Comparison of ENCODE assay signal across 20 cellular contexts in genomic region chr10:98885380-98885779, GRCh38.
DNase-seq lines count a peak whose midpoint lies in the region; FAIRE-seq and TF ChIP-seq lines count a peak whose summit lies in the region.
"Had no signal": no experiment of that assay in that cellular context is flagged by ENCODE, and none has a peak within 500 bp of the region (broad histone marks: within the 10 kb centered on the region; RNA-seq: fewer than 3 reads in every experiment).

No MANE protein-coding gene starts in this region.

- FAIRE-seq in bronchial epithelial cell (lab: Jason Lieb, UNC): no peak
- FAIRE-seq: GM12891, GM18507, H54 had no signal

- CTCF ChIA-PET in A673 (lab: Charles Lee): no interaction called here

- TF ChIP-seq CTCF in MM.1S (IDR thresholded peaks at IDR 0.05; ENCODE audit: low read length) (no peak), bronchial epithelial cell (IDR thresholded peaks at IDR 0.05; ENCODE audit: insufficient read depth, low read length, severe bottlenecking) (no peak), A673 (conservative IDR thresholded peaks at IDR 0.05; ENCODE audit: low read depth, low read length) (no peak)

- H3K4me3 ChIP-seq in MM.1S (ENCODE audit: low read length) (no peak overlapping the region), bronchial epithelial cell (ENCODE audit: low read depth, low read length) (no peak overlapping the region), A673 (ENCODE audit: low read depth, low read length, poor library complexity, severe bottlenecking) (no peak overlapping the region)
- H3K4me3 ChIP-seq: HAP-1 had no signal

- no peak overlapping the region for H3K9ac ChIP-seq in MM.1S (ENCODE audit: low read length)

- no peaks in the 10 kb centered on the region for H3K9me3 ChIP-seq in MM.1S (replicated peaks; ENCODE audit: insufficient read depth, low read length)
- H3K9me3 ChIP-seq in A673 (ENCODE audit: low read depth, low read length, poor library complexity, severe bottlenecking): no peaks in the 10 kb centered on the region
- H3K9me3 ChIP-seq: HAP-1 had no signal

- no peaks in the 10 kb centered on the region for H3K9me2 ChIP-seq in MM.1S (replicated peaks; ENCODE audit: insufficient read depth, low read length)

- H3K36me3 ChIP-seq in MM.1S (replicated peaks; ENCODE audit: insufficient read depth, low read length) (no peaks in the 10 kb centered on the region), bronchial epithelial cell (ENCODE audit: control insufficient read depth, insufficient read depth, low read length) (no peaks in the 10 kb centered on the region), A673 (ENCODE audit: insufficient read depth, low read length, poor library complexity, severe bottlenecking) (no peaks in the 10 kb centered on the region)
- H3K36me3 ChIP-seq: HAP-1 had no signal

- H3F3A ChIP-seq in MM.1S (ENCODE audit: insufficient read depth, low read length): peaks cover 9% of the 10 kb centered on the region

- intact Hi-C loops in A673 (cut with micrococcal nuclease; ENCODE audit: unreplicated experiment): no loop called here

- H4K20me1 ChIP-seq in MM.1S (ENCODE audit: insufficient read depth, low read length): no peaks in the 10 kb centered on the region

- peaks cover 11% of the 10 kb centered on the region for H3K4me1 ChIP-seq in MM.1S (ENCODE audit: low read length)
- peaks cover 8% of the 10 kb centered on the region for H3K4me1 ChIP-seq in A673 (ENCODE audit: insufficient read depth, low read length, poor library complexity, severe bottlenecking)
- H3K4me1 ChIP-seq: HAP-1 had no signal

- H3K27ac ChIP-seq in MM.1S (ENCODE audit: low read length) (no peak overlapping the region), A673 (ENCODE audit: low read depth, low read length, poor library complexity, severe bottlenecking) (no peak overlapping the region)

- BruUV-seq in A673 (replicated peaks; lab: Mats Ljungman, UMichigan): no TSS peak

- H3K27me3 ChIP-seq in MM.1S (replicated peaks; ENCODE audit: insufficient read depth, low read length) (no peaks in the 10 kb centered on the region), bronchial epithelial cell (ENCODE audit: control insufficient read depth, insufficient read depth, low read length) (no peaks in the 10 kb centered on the region), A673 (replicated peaks; ENCODE audit: insufficient read depth, low read depth, low read length, poor library complexity) (no peaks in the 10 kb centered on the region)

- H3K4me2 ChIP-seq in MM.1S (ENCODE audit: low read depth, low read length): no peak overlapping the region

- no peaks in the 10 kb centered on the region for H3K79me2 ChIP-seq in MM.1S (ENCODE audit: low read length)

- POLR2A ChIA-PET in A673 (lab: Charles Lee; ENCODE audit: low non-redundant PET): no interaction called here

- no peak overlapping the region for H2AFZ ChIP-seq in MM.1S (ENCODE audit: low read length)

- DNase-seq in MM.1S (peak; percentile 79), OCI-M1 (lab: John Stamatoyannopoulos, UW) (peak; percentile 76), bronchial epithelial cell (ENCODE audit: low read depth) (peak; percentile 48), A673 (ENCODE audit: low spot score) (no peak), NCI-H2029 (lab: John Stamatoyannopoulos, UW) (no peak)
- no peak for DNase-seq in effector CD8-positive, alpha-beta T cell (lab: John Stamatoyannopoulos, UW)
- DNase-seq: ACHN; C1 segment of cervical spinal cord; Calu3; CD4-positive, alpha-beta memory T cell; COR-L47; DMS53; DMS79 treated with DMSO at 0.1 percent for 48 hours; GF-D8; GOT3; HFFc6 had no signal

Comparison
In these comparisons a context has a peak if more than half of its experiments do, and no peak if none do; other contexts are left out.
1. DNase-seq: peak in MM.1S (single experiment), OCI-M1 (single experiment) and bronchial epithelial cell (single experiment); none in A673 (single experiment), NCI-H2029 (single experiment) and effector CD8-positive, alpha-beta T cell (single experiment).